Comparison of ENCODE assay signal across 23 cellular contexts in genomic region chr22:34243023-34243422, GRCh38.
"Had no signal": no experiment of that assay in that cellular context is flagged by ENCODE, and none has a peak within 500 bp of the region (broad histone marks: within the 10 kb centered on the region; RNA-seq: fewer than 3 reads in every experiment).

No MANE protein-coding gene starts in this region.

- H3K4me2 ChIP-seq: hepatocyte, smooth muscle cell had no signal

- H3K4me1 ChIP-seq: esophagus squamous epithelium, left lung, lower lobe of right lung, parathyroid adenoma, suprapubic skin, transverse colon, upper lobe of right lung, vagina had no signal

- H3K4me3 ChIP-seq: esophagus squamous epithelium, hepatocyte, left lung, lower lobe of right lung, smooth muscle cell, suprapubic skin, transverse colon, upper lobe of right lung, vagina had no signal

- H3K9ac ChIP-seq: parathyroid adenoma had no signal

- H3K36me3 ChIP-seq: esophagus squamous epithelium, left lung, lower lobe of right lung, suprapubic skin, transverse colon, upper lobe of right lung, vagina had no signal

- H3K27me3 ChIP-seq: esophagus squamous epithelium, hepatocyte, left lung, suprapubic skin, transverse colon, upper lobe of right lung, vagina had no signal

- ATAC-seq: effector memory CD8-positive, alpha-beta T cell; left lung; lower lobe of right lung; natural killer cell; sciatic nerve; stimulated activated naive CD8-positive, alpha-beta T cell treated with anti-CD3 and anti-CD28 coated beads, Interleukin-15, amount 100 ng/mL, for 72 hours; upper lobe of right lung had no signal

- H3K27ac ChIP-seq: esophagus squamous epithelium, hepatocyte, left lung, lower lobe of right lung, parathyroid adenoma, suprapubic skin, transverse colon, upper lobe of right lung, vagina had no signal

- H3K9me3 ChIP-seq: esophagus squamous epithelium, lower lobe of right lung, suprapubic skin, transverse colon, upper lobe of right lung, vagina had no signal

- DNase-seq: cortex of kidney; effector memory CD8-positive, alpha-beta T cell; erythroblast; esophagus squamous epithelium; foreskin melanocyte; left cardiac atrium; left lung; lower lobe of right lung; natural killer cell; stimulated activated CD4-positive, alpha-beta T cell treated with anti-CD3 and anti-CD28 coated beads, Interleukin-12 subunit alpha, Interleukin-12 subunit beta, amount 100 ng/mL, for 4 hours; stimulated activated CD4-positive, alpha-beta T cell treated with anti-CD3 and anti-CD28 coated beads, Interleukin-1b, Interleukin-23, amount 100 ng/mL, for 48 hours; stimulated activated CD4-positive, alpha-beta T cell treated with anti-CD3 and anti-CD28 coated beads, Interleukin-4, amount 100 ng/mL, for 1 hour; stimulated activated CD8-positive, alpha-beta memory T cell treated with anti-CD3 and anti-CD28 coated beads, Interleukin-4, amount 100 ng/mL, for 48 hours; stimulated activated naive CD4-positive, alpha-beta T cell; stimulated activated naive CD8-positive, alpha-beta T cell treated with anti-CD3 and anti-CD28 coated beads, Interleukin-15, amount 100 ng/mL, for 72 hours; transverse colon; upper lobe of right lung had no signal

- H3K79me2 ChIP-seq: hepatocyte, parathyroid adenoma had no signal
